8 cellular contexts compared by ENCODE assay signal in genomic region chr9:68780735-68781134, GRCh38.
DNase-seq lines count a peak whose midpoint lies in the region; ATAC-seq and TF ChIP-seq lines count a peak whose summit lies in the region.

No MANE protein-coding gene starts in this region.

- peak overlapping the region; percentile 100 for H2AFZ ChIP-seq in GM23248

- H4K20me1 ChIP-seq in GM23248 (ENCODE audit: insufficient read depth) = no peaks in the 10 kb centered on the region

- 10 to 11% methylated on average over 7 of the region's 7 CpGs for WGBS in GM23248 (ENCODE audit: low coverage in 1 of 2, low lambda C conversion rate in 2 of 2, missing lambda C conversion rate in 2 of 2), 2 experiments
- 10 to 14% methylated on average over 2 to 7 of the region's 7 CpGs for WGBS in gastroesophageal sphincter (ENCODE audit: low coverage in 1 of 2), 2 donors

- TF ChIP-seq POLR2A in gastroesophageal sphincter (IDR thresholded peaks at IDR 0.05) = no peak

- DNase-seq in GM23248 = peak; percentile 36
- peak; percentile 14 for DNase-seq in RWPE1 (ENCODE audit: low spot score)
- DNase-seq in stimulated activated CD4-positive, alpha-beta T cell treated with anti-CD3 and anti-CD28 coated beads, Interleukin-15, amount 100 ng/mL, for 48 hours (ENCODE audit: low read depth in 2 of 2) = peak; percentile 5 to 7
- DNase-seq in NCI-H2107 (lab: John Stamatoyannopoulos, UW) = no peak

- ATAC-seq in gastroesophageal sphincter (no peak), GM18907 (IDR thresholded peaks at IDR 0.05; ENCODE audit: unreplicated experiment) (no peak), GM18870 (IDR thresholded peaks at IDR 0.05; ENCODE audit: unreplicated experiment) (no peak), GM21825 (IDR thresholded peaks at IDR 0.05; ENCODE audit: unreplicated experiment) (no peak)

- peak overlapping the region; percentile 89 for H3K4me3 ChIP-seq in GM23248
- H3K4me3 ChIP-seq in gastroesophageal sphincter = peak overlapping the region; percentile 47 to 68

- H3K9me3 ChIP-seq in GM23248 (ENCODE audit: low read depth) (no peaks in the 10 kb centered on the region), gastroesophageal sphincter (no peaks in the 10 kb centered on the region)

- no peak for TF ChIP-seq EP300 in gastroesophageal sphincter (IDR thresholded peaks at IDR 0.05)

- peak overlapping the region; percentile 96 for H3K9ac ChIP-seq in GM23248

- peaks cover 34% of the 10 kb centered on the region for H3K79me2 ChIP-seq in GM23248 (ENCODE audit: insufficient read depth)

- H3K4me1 ChIP-seq in GM23248 (ENCODE audit: insufficient read depth) (peaks cover 27% of the 10 kb centered on the region), gastroesophageal sphincter (peaks cover 24 to 64% (median 24%) of the 10 kb centered on the region in 3 donors)

- no peak for TF ChIP-seq CTCF in RWPE1 (conservative IDR thresholded peaks at IDR 0.05; ENCODE audit: low read depth)
- TF ChIP-seq CTCF in gastroesophageal sphincter (IDR thresholded peaks at IDR 0.05) = no peak

- H3K9me2 ChIP-seq in GM23248 (ENCODE audit: insufficient read depth) = no peaks in the 10 kb centered on the region

- no peaks in the 10 kb centered on the region for H3F3A ChIP-seq in GM23248 (ENCODE audit: insufficient read depth)

- H3K27ac ChIP-seq in GM23248 (peak overlapping the region; percentile 85), RWPE1 (peak overlapping the region; percentile 85), gastroesophageal sphincter (peak overlapping the region; percentile 57 to 95 (median 92))

- CTCF ChIA-PET in RWPE1 (lab: Yijun Ruan, JAX) = no interaction called here

- POLR2A ChIA-PET in RWPE1 (lab: Yijun Ruan, JAX; ENCODE audit: low non-redundant PET) = no interaction called here

- H3K36me3 ChIP-seq in GM23248 (ENCODE audit: low read depth) = no peaks in the 10 kb centered on the region
- no peaks in the 10 kb centered on the region for H3K36me3 ChIP-seq in gastroesophageal sphincter

- in situ Hi-C loops in GM23248 (cut with MboI) = no loop called here

- H3K27me3 ChIP-seq in GM23248 (replicated peaks; ENCODE audit: insufficient read depth) (no peaks in the 10 kb centered on the region), gastroesophageal sphincter (no peaks in the 10 kb centered on the region)

- peak overlapping the region; percentile 95 for H3K4me2 ChIP-seq in GM23248 (ENCODE audit: unreplicated experiment)
